9 cellular contexts compared by ENCODE assay signal in genomic region chr21:34526618-34527290, GRCh38. TPM values are rescaled to one million over a fixed set of nuclear protein-coding genes. Genes with fewer than 3 reads are reported as not detected.
DNase-seq lines count a peak whose midpoint lies in the region; ATAC-seq and TF ChIP-seq lines count a peak whose summit lies in the region.
"Had no signal": no experiment of that assay in that cellular context is flagged by ENCODE, and none has a peak within 500 bp of the region (broad histone marks: within the 10 kb centered on the region; RNA-seq: fewer than 3 reads in every experiment).

No MANE protein-coding gene starts in this region.

- H3K27ac ChIP-seq in colonic mucosa, result peak overlapping the region; percentile 93

- TF ChIP-seq CTCF in CD14-positive monocyte (IDR thresholded peaks at IDR 0.05) (no peak), colonic mucosa (IDR thresholded peaks at IDR 0.05) (no peak)

- H3K27me3 Mint-ChIP-seq in CD14-positive monocyte (ENCODE audit: low read depth in 3 of 3), result no peaks in the 10 kb centered on the region
- H3K27me3 Mint-ChIP-seq in T-cell, result no peaks in the 10 kb centered on the region

- H3K4me1 Mint-ChIP-seq in CD14-positive monocyte (peaks cover 31% of the 10 kb centered on the region), T-cell (peaks cover 0 to 14% (median 13%) of the 10 kb centered on the region in 3 donors)

- POLR2A ChIA-PET in T-cell (lab: Charles Lee), result no interaction called here

- H3K36me3 Mint-ChIP-seq in CD14-positive monocyte (peaks cover 22% of the 10 kb centered on the region in 2 donors), T-cell (peaks cover 11% of the 10 kb centered on the region)

- H3K4me1 ChIP-seq in HAP-1, result peaks cover 15% of the 10 kb centered on the region
- H3K4me1 ChIP-seq in colonic mucosa, result peaks cover 11% of the 10 kb centered on the region

- no peaks in the 10 kb centered on the region for H3K36me3 ChIP-seq in HAP-1 (replicated peaks)
- H3K36me3 ChIP-seq in colonic mucosa, result no peaks in the 10 kb centered on the region

- DNase-seq in CD14-positive monocyte (ENCODE audit: low spot score), result no peak
- peak; percentile 72 to 80 for DNase-seq in HAP-1 (ENCODE audit: low spot score in 2 of 2)
- no peak for DNase-seq in T-cell
- DNase-seq in colonic mucosa, result peak; percentile 82
- DNase-seq in left colon, result peak; percentile 60 to 81
- peak; percentile 6 to 37 (median 18) for DNase-seq in stimulated activated CD4-positive, alpha-beta T cell treated with anti-CD3 and anti-CD28 coated beads, Interleukin-1b, Interleukin-23, amount 100 ng/mL, for 24 hours (ENCODE audit: low read depth in 4 of 4, low spot score in 1 of 4)
- no peak for DNase-seq in SK-N-DZ (ENCODE audit: low spot score)

- H3K27me3 ChIP-seq in HAP-1 (ENCODE audit: low read depth) (no peaks in the 10 kb centered on the region), colonic mucosa (no peaks in the 10 kb centered on the region)

- peak overlapping the region in 6 of 7 donors; percentile 23 to 88 (median 68) for H3K27ac Mint-ChIP-seq in CD14-positive monocyte
- peak overlapping the region; percentile 55 to 82 for H3K27ac Mint-ChIP-seq in T-cell
- H3K27ac Mint-ChIP-seq: IgD-negative memory B cell had no signal

- H3K4me3 Mint-ChIP-seq in CD14-positive monocyte (peak overlapping the region; percentile 55 to 57), T-cell (peak overlapping the region; percentile 62 to 72 (median 67))

- CTCF ChIA-PET in T-cell (lab: Charles Lee), result no interaction called here

- H3K9me3 ChIP-seq in HAP-1, result no peaks in the 10 kb centered on the region
- no peaks in the 10 kb centered on the region for H3K9me3 ChIP-seq in colonic mucosa

- H3K9me3 Mint-ChIP-seq in CD14-positive monocyte, result peaks cover 0 to 3% (median 0%) of the 10 kb centered on the region in 7 donors
- H3K9me3 Mint-ChIP-seq in T-cell, result peaks cover 4 to 8% (median 7%) of the 10 kb centered on the region in 3 donors

- peak overlapping the region; percentile 54 to 89 for H3K9ac ChIP-seq in colonic mucosa (ENCODE audit: low read depth in 2 of 2, low read length in 2 of 2)

- in situ Hi-C loops in HAP-1 (cut with MboI; ENCODE audit: low sequenced_read_pairs), result no loop called here

- peak in 2 of 4 experiments; percentile 35 to 45 for ATAC-seq in T-cell (replicated peaks in 1 of 4)
- peak; percentile 77 for ATAC-seq in left colon
- no peak for ATAC-seq in HG02588 (IDR thresholded peaks at IDR 0.05; ENCODE audit: unreplicated experiment)

- intact Hi-C loops in CD14-positive monocyte (cut with micrococcal nuclease) (no loop called here), colonic mucosa (cut with DNase I) (no loop called here), left colon (cut with DNase I, micrococcal nuclease) (no loop called here)

- H3K4me3 ChIP-seq in HAP-1 (no peak overlapping the region), colonic mucosa (peak overlapping the region; percentile 28)

RNA-seq across cellular contexts. Expression of gene KCNE1, which starts 14.7 kb away (rescaled TPM):
- polyA plus RNA-seq in CD14-positive monocyte, result 1 to 10 TPM; 1.5 to 3.2 TPM
- total RNA-seq in T-cell, result under 1 TPM in 3 of 5 donors, not detected in 2; 0.20 to 0.39 (median 0.32) TPM
- under 1 TPM in 1 of 2 donors, not detected in 1; 0.11 TPM for total RNA-seq in colonic mucosa
- total RNA-seq in left colon, result 1 to 10 TPM in 1 of 2 donors, under 1 TPM in 1; 0.59 to 1.2 TPM
- not detected in 2 replicates for polyA plus RNA-seq in SK-N-DZ (2014; cell fraction: cytosol; rRNA removed)
- polyA plus RNA-seq in SK-N-DZ (2014; cell fraction: nucleus; rRNA removed), result not detected in 2 replicates
- polyA plus RNA-seq: IgD-negative memory B cell had no signal

Comparison
In these comparisons a context has a peak if more than half of its experiments do, and no peak if none do; other contexts are left out.
1. DNase-seq: peak in HAP-1 (2 of 2), colonic mucosa (single experiment), left colon (2 of 2) and stimulated activated CD4-positive, alpha-beta T cell treated with anti-CD3 and anti-CD28 coated beads, Interleukin-1b, Interleukin-23, amount 100 ng/mL, for 24 hours (4 of 4); none in CD14-positive monocyte (single experiment), T-cell (0 of 34) and SK-N-DZ (single experiment).